ENCODE assay signal across 19 cellular contexts in the genomic region with DNA sequence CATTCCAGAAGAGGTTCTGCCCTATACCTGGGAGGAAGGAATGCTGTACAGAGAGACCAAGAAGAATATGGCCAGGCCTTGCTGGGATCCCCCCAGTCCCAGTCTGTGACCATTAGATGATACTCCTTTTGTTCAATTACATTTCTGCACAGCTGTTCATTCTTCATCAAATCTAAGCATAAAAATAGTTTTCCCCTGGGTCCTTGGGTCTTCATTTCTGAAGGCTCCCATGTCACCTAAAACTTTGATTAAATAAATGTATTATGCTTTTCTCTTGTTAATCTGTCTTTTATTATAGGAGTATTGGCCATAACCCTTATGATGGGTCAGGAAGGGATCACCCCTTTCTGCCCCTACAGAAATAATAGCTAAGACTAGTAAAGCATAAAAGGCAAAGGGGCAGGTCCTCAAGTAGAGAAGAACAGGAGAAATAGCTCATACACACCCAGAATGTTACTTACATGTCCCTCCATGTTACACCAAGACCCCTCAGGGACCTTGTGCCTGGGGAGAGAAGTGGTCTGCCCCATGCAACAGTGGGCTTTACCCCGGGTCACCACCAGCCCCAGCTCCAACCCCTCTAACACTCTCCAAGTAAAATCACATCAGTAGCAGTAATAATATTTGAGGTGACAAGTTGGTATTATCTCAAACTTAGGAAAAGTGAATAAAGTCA. TPM values are rescaled to one million over a fixed set of nuclear protein-coding genes. Genes with fewer than 3 reads are reported as not detected.
DNase-seq lines count a peak whose midpoint lies in the region; ATAC-seq, FAIRE-seq and TF ChIP-seq lines count a peak whose summit lies in the region.
"Had no signal": no experiment of that assay in that cellular context is flagged by ENCODE, and none has a peak within 500 bp of the region (broad histone marks: within the 10 kb centered on the region; RNA-seq: fewer than 3 reads in every experiment).

No MANE protein-coding gene starts in this region.

- intact Hi-C loops in kidney (cut with DNase I): no loop called here
- intact Hi-C loops in upper lobe of right lung (cut with DNase I): no loop called here

- no peaks in the 10 kb centered on the region for H3K9me3 Mint-ChIP-seq in CD4-positive, CD25-positive, alpha-beta regulatory T cell
- H3K9me3 Mint-ChIP-seq: activated T-helper 2 cell treated with anti-CD3 and anti-CD28 coated beads, Interferon-gamma antibody, Interleukin-2, Interleukin-4, amounts not matched to agents 10 μg/mL and 5 μg/mL and 100 μg/mL, durations not matched to agents 14 hours and 24 hours and 36 hours had no signal

- FAIRE-seq in kidney (lab: Jason Lieb, UNC): no peak
- FAIRE-seq: pancreas, RCC 7860 had no signal

- TF ChIP-seq CTCF in kidney (IDR thresholded peaks at IDR 0.05; ENCODE audit: borderline replicate concordance, extremely low read depth, insufficient read depth) (no peak), upper lobe of right lung (IDR thresholded peaks at IDR 0.05) (no peak)

- peak overlapping the region; percentile 29 for H3K4me3 ChIP-seq in CD4-positive, CD25-positive, alpha-beta regulatory T cell (ENCODE audit: low read depth, low read length)
- H3K4me3 ChIP-seq in kidney (ENCODE audit: low read length in 2 of 2) (no peak overlapping the region), upper lobe of right lung (no peak overlapping the region), HAP-1 (no peak overlapping the region)
- H3K4me3 ChIP-seq: ascending aorta, mucosa of descending colon, pancreas, thyroid gland had no signal

- peak overlapping the region; percentile 95 for H3K27ac ChIP-seq in CD4-positive, CD25-positive, alpha-beta regulatory T cell (ENCODE audit: insufficient read depth, low read length, poor library complexity, severe bottlenecking)
- peak overlapping the region; percentile 12 for H3K27ac ChIP-seq in KOPT-K1 (ENCODE audit: low read depth, low read length, poor library complexity, severe bottlenecking)
- no peak overlapping the region for H3K27ac ChIP-seq in kidney (ENCODE audit: low read depth in 2 of 2, low read length in 2 of 2)
- no peak overlapping the region for H3K27ac ChIP-seq in upper lobe of right lung
- H3K27ac ChIP-seq: ascending aorta, pancreas, thyroid gland had no signal

- no peaks in the 10 kb centered on the region for H3K9me3 ChIP-seq in CD4-positive, CD25-positive, alpha-beta regulatory T cell (ENCODE audit: control insufficient read depth in 2 of 2, low read length in 2 of 2)
- H3K9me3 ChIP-seq in KOPT-K1 (ENCODE audit: insufficient read depth, low read length, poor library complexity, severe bottlenecking) (no peaks in the 10 kb centered on the region), kidney (ENCODE audit: control insufficient read depth in 1 of 2, low read length in 2 of 2) (no peaks in the 10 kb centered on the region), upper lobe of right lung (no peaks in the 10 kb centered on the region), HAP-1 (no peaks in the 10 kb centered on the region)
- H3K9me3 ChIP-seq: ascending aorta, mucosa of descending colon, pancreas, thyroid gland had no signal

- H3K4me1 Mint-ChIP-seq in CD4-positive, CD25-positive, alpha-beta regulatory T cell: peaks cover 24 to 96% (median 74%) of the 10 kb centered on the region in 4 donors

- peaks cover 17% of the 10 kb centered on the region for H3K36me3 Mint-ChIP-seq in CD4-positive, CD25-positive, alpha-beta regulatory T cell

- peaks cover 10% of the 10 kb centered on the region for H3K27me3 Mint-ChIP-seq in CD4-positive, CD25-positive, alpha-beta regulatory T cell

- in situ Hi-C loops in HAP-1 (cut with MboI; ENCODE audit: low sequenced_read_pairs): no loop called here

- peak overlapping the region; percentile 89 to 98 (median 91) for H3K27ac Mint-ChIP-seq in CD4-positive, CD25-positive, alpha-beta regulatory T cell

- no peak for ATAC-seq in CD4-positive, CD25-positive, alpha-beta regulatory T cell (ENCODE audit: low read depth in 2 of 2)
- no peak for ATAC-seq in upper lobe of right lung
- ATAC-seq: left colon, mucosa of descending colon, pancreas had no signal

- H3K4me3 Mint-ChIP-seq in CD4-positive, CD25-positive, alpha-beta regulatory T cell: peak overlapping the region; percentile 22 to 100 (median 66)

- no peaks in the 10 kb centered on the region for H3K27me3 ChIP-seq in CD4-positive, CD25-positive, alpha-beta regulatory T cell (ENCODE audit: control insufficient read depth, insufficient read depth, low read length)
- no peaks in the 10 kb centered on the region for H3K27me3 ChIP-seq in upper lobe of right lung
- 0 out of 2 replicates have a peak, but pooled peaks cover under 1% of the 10 kb centered on the region for H3K27me3 ChIP-seq in HAP-1 (ENCODE audit: low read depth)
- H3K27me3 ChIP-seq: ascending aorta, pancreas, thyroid gland had no signal

- DNase-seq in CD4-positive, CD25-positive, alpha-beta regulatory T cell: no peak
- peak; percentile 2 for DNase-seq in kidney
- DNase-seq in hippocampal formation (lab: John Stamatoyannopoulos, UW): no peak
- no peak for DNase-seq in upper lobe of right lung
- DNase-seq in HAP-1 (ENCODE audit: low spot score in 2 of 2): no peak
- DNase-seq: AML-193; left colon; mucosa of descending colon; NCI-H1417; NCI-H82; stimulated activated CD4-positive, alpha-beta T cell treated with anti-CD3 and anti-CD28 coated beads, Interleukin-4, amount 100 ng/mL, for 4 hours; thyroid gland had no signal

- no peak overlapping the region for H3K9ac ChIP-seq in kidney (ENCODE audit: low read length in 2 of 2)

- H3K4me1 ChIP-seq in CD4-positive, CD25-positive, alpha-beta regulatory T cell (ENCODE audit: control insufficient read depth, insufficient read depth, low read length, poor library complexity, severe bottlenecking): peaks cover 79% of the 10 kb centered on the region
- no peaks in the 10 kb centered on the region for H3K4me1 ChIP-seq in kidney (ENCODE audit: control insufficient read depth in 1 of 2, insufficient read depth in 1 of 2, low read depth in 1 of 2, low read length in 2 of 2)
- peaks cover 4% of the 10 kb centered on the region for H3K4me1 ChIP-seq in upper lobe of right lung
- H3K4me1 ChIP-seq in HAP-1: no peaks in the 10 kb centered on the region
- H3K4me1 ChIP-seq: ascending aorta, pancreas, thyroid gland had no signal

- H3K36me3 ChIP-seq in CD4-positive, CD25-positive, alpha-beta regulatory T cell (ENCODE audit: control insufficient read depth, insufficient read depth, low read length): peaks cover 3% of the 10 kb centered on the region
- H3K36me3 ChIP-seq in KOPT-K1 (ENCODE audit: insufficient read depth, low read length) (no peaks in the 10 kb centered on the region), kidney (ENCODE audit: control insufficient read depth in 1 of 2, insufficient read depth in 2 of 2, low read length in 2 of 2) (no peaks in the 10 kb centered on the region), upper lobe of right lung (no peaks in the 10 kb centered on the region), HAP-1 (replicated peaks) (no peaks in the 10 kb centered on the region)
- H3K36me3 ChIP-seq: ascending aorta, pancreas, thyroid gland had no signal

RNA-seq across cellular contexts. Expression of gene LTA, which starts 2.1 kb away (rescaled TPM):
- total RNA-seq in CD4-positive, CD25-positive, alpha-beta regulatory T cell: 15.6 TPM
- polyA plus RNA-seq in CD4-positive, CD25-positive, alpha-beta regulatory T cell: 10 to 100 TPM; 12.8 to 20.0 (median 13.9) TPM
- total RNA-seq in kidney: 0.35 TPM
- polyA plus RNA-seq in kidney (ENCODE audit: insufficient read depth, low read depth, low replicate concordance): not detected
- total RNA-seq in upper lobe of right lung: 0.46 TPM
- total RNA-seq: ascending aorta, H4, skeletal muscle tissue, thyroid gland had no signal

RNA-seq across cellular contexts. Expression of gene TNF, which starts 5.4 kb away (rescaled TPM):
- 21.8 TPM for total RNA-seq in CD4-positive, CD25-positive, alpha-beta regulatory T cell
- polyA plus RNA-seq in CD4-positive, CD25-positive, alpha-beta regulatory T cell: 1 to 10 TPM in 3 of 4 donors, under 1 TPM in 1; 0.48 to 3.1 (median 2.2) TPM
- total RNA-seq in kidney (5.4 TPM), upper lobe of right lung (2.4 TPM)
- 0.69 TPM for polyA plus RNA-seq in kidney (ENCODE audit: insufficient read depth, low read depth, low replicate concordance)
- total RNA-seq: H4, skeletal muscle tissue had no signal

RNA-seq across cellular contexts. Expression of gene LTB, which starts 12.2 kb away (rescaled TPM):
- total RNA-seq in CD4-positive, CD25-positive, alpha-beta regulatory T cell: 493 TPM
- 1,000 to 10,000 TPM; 1,104 to 1,480 (median 1,402) TPM for polyA plus RNA-seq in CD4-positive, CD25-positive, alpha-beta regulatory T cell
- total RNA-seq in kidney: 18.5 TPM
- polyA plus RNA-seq in kidney (ENCODE audit: insufficient read depth, low read depth, low replicate concordance): 6.6 TPM
- total RNA-seq in upper lobe of right lung: 6.2 TPM
- total RNA-seq: ascending aorta, H4, thyroid gland had no signal

RNA-seq across cellular contexts. Expression of gene LST1, which starts 16.1 kb away (rescaled TPM):
- total RNA-seq in CD4-positive, CD25-positive, alpha-beta regulatory T cell: 12.9 TPM
- polyA plus RNA-seq in CD4-positive, CD25-positive, alpha-beta regulatory T cell: 10 to 100 TPM in 1 of 4 donors, 1 to 10 TPM in 3; 8.0 to 10.9 (median 8.7) TPM
- total RNA-seq in kidney (31.5 TPM), upper lobe of right lung (68.1 TPM)
- polyA plus RNA-seq in kidney (ENCODE audit: insufficient read depth, low read depth, low replicate concordance): 14.8 TPM
- total RNA-seq: H4 had no signal

RNA-seq across cellular contexts. Expression of gene NFKBIL1, which starts 22.6 kb away (rescaled TPM):
- total RNA-seq in CD4-positive, CD25-positive, alpha-beta regulatory T cell: 4.6 TPM
- polyA plus RNA-seq in CD4-positive, CD25-positive, alpha-beta regulatory T cell: 1 to 10 TPM; 4.7 to 9.4 (median 6.9) TPM
- total RNA-seq in kidney: 20.0 TPM
- polyA plus RNA-seq in kidney (ENCODE audit: insufficient read depth, low read depth, low replicate concordance): 28.2 TPM
- total RNA-seq in upper lobe of right lung: 22.6 TPM

Comparison
In these comparisons a context has a peak if more than half of its experiments do, and no peak if none do; other contexts are left out.
1. H3K27ac ChIP-seq: peak in CD4-positive, CD25-positive, alpha-beta regulatory T cell (single experiment) and KOPT-K1 (single experiment); none in kidney (0 of 2) and upper lobe of right lung (single experiment).
2. RNA of gene LTA, which starts 2.1 kb away (total RNA-seq): 15.6 TPM in CD4-positive, CD25-positive, alpha-beta regulatory T cell (single experiment); 0.46 TPM in upper lobe of right lung (single experiment) and 0.35 TPM in kidney (single experiment); every median in the first group is over 10 times any median in the second.
3. RNA of gene LTB, which starts 12.2 kb away (total RNA-seq): 493 TPM in CD4-positive, CD25-positive, alpha-beta regulatory T cell (single experiment); 18.5 TPM in kidney (single experiment) and 6.2 TPM in upper lobe of right lung (single experiment); every median in the first group is over 10 times any median in the second.